ENCODE assay signal across 8 cellular contexts in the genomic region with DNA sequence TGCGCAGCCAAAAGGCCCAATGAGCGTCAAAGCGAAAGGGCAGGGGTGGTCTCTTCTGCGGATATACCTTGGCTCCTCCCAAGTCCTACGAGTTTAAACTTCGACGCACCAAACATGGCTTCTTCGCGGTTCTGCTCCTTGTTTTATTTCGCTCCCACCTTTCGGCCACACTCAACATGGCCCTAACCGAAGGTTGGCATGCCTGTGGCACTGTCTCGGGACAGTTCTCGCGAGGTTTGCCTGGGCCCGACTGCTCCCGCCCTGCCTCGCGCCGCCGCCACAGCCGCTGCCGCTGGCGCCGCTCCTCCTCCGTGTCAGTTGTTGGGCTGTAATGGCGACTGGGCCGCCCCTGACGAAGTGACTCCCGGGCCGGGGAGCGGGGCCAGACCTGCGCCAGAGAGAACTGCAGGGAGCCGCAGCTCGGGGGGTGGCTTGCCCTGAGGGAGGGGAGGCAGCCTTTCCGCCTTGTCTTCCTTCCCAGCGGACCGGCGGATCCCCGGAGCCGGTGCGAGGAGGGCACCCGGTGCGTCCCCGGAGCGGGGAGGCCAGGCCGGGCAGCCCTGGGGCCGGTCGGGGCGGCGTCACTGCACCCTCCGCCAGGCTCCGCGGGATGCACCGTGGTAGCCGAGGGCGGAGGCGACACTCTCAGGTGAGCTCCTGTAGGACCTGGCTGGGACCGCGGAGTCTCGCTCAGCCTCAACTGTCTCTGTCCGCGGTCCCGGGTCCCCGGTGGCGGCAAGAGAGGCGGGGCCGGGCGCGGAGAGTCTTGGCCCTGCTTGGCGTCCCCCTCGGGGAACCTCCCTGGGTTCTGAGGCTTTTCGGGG. TPM values are rescaled to one million over a fixed set of nuclear protein-coding genes. Genes with fewer than 3 reads are reported as not detected.
DNase-seq lines count a peak whose midpoint lies in the region; ATAC-seq and TF ChIP-seq lines count a peak whose summit lies in the region.

A gene with protein sequence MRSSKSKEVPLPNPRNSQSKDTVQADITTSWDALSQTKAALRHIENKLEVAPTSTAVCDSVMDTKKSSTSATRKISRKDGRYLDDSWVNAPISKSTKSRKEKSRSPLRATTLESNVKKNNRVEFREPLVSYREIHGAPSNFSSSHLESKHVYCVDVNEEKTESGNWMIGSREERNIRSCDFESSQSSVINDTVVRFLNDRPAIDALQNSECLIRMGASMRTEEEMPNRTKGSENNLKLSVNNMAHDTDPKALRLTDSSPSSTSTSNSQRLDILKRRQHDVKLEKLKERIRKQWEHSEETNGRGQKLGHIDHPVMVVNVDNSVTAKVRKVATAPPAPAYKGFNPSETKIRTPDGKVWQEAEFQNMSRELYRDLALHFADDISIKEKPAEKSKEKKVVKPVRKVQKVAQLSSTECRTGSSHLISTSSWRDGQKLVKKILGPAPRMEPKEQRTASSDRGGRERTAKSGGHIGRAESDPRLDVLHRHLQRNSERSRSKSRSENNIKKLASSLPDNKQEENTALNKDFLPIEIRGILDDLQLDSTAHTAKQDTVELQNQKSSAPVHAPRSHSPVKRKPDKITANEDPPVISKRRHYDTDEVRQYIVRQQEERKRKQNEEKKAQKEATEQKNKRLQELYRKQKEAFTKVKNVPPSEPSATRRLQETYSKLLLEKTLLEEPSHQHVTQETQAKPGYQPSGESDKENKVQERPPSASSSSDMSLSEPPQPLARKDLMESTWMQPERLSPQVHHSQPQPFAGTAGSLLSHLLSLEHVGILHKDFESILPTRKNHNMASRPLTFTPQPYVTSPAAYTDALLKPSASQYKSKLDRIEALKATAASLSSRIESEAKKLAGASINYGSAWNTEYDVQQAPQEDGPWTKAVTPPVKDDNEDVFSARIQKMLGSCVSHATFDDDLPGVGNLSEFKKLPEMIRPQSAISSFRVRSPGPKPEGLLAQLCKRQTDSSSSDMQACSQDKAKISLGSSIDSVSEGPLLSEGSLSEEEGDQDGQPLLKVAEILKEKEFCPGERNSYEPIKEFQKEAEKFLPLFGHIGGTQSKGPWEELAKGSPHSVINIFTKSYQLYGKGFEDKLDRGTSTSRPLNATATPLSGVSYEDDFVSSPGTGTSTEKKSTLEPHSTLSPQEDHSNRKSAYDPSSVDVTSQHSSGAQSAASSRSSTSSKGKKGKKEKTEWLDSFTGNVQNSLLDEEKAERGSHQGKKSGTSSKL (N-terminal part only) (plus strand): TSS at position 317 of the 824 bp plus-strand sequence. CDS start 31,372 bp downstream, outside the sequence.

- peak within 1 kb of the TSS; percentile 94 for H3K27ac Mint-ChIP-seq in activated T-cell treated with anti-CD3 and anti-CD28 coated beads, Interleukin-2, amount 50 U/mL, for 24 hours

- DNase-seq in DMS153 treated with DMSO at 0.1 percent for 48 hours (lab: John Stamatoyannopoulos, UW; ENCODE audit: unreplicated experiment), result peak; percentile 99
- peak; percentile 99 for DNase-seq in KBM-7
- DNase-seq in activated T-cell treated with anti-CD3 and anti-CD28 coated beads, Interleukin-2, amount 50 U/mL, for 24 hours, result peak; percentile 96
- DNase-seq in epithelial cell of proximal tubule (ENCODE audit: low read depth), result peak; percentile 94
- DNase-seq in mucosa of gallbladder (ENCODE audit: low spot score), result peak; percentile 99
- DNase-seq in stimulated activated CD8-positive, alpha-beta memory T cell treated with anti-CD3 and anti-CD28 coated beads, Interleukin-4, amount 100 ng/mL, for 4 hours (ENCODE audit: low read depth in 2 of 2, low spot score in 1 of 2), result peak; percentile 88 to 94

- peak; percentile 92 for ATAC-seq in GM21717 (IDR thresholded peaks at IDR 0.05; ENCODE audit: unreplicated experiment)

- H3K36me3 Mint-ChIP-seq in activated T-cell treated with anti-CD3 and anti-CD28 coated beads, Interleukin-2, amount 50 U/mL, for 24 hours (ENCODE audit: low read depth), result peaks cover 9% of the 10 kb centered on the region

- in situ Hi-C loops in KBM-7 (cut with MboI; ENCODE audit: low pct_unique_long_range_greater_than_20kb, low sequenced_read_pairs), result no loop called here

- H3K9me3 Mint-ChIP-seq in activated T-cell treated with anti-CD3 and anti-CD28 coated beads, Interleukin-2, amount 50 U/mL, for 24 hours, result no peaks in the 10 kb centered on the region

- peaks cover 61% of the 10 kb centered on the region for H3K4me1 Mint-ChIP-seq in activated T-cell treated with anti-CD3 and anti-CD28 coated beads, Interleukin-2, amount 50 U/mL, for 24 hours (ENCODE audit: low read depth)

- H3K27me3 Mint-ChIP-seq in activated T-cell treated with anti-CD3 and anti-CD28 coated beads, Interleukin-2, amount 50 U/mL, for 24 hours, result no peaks in the 10 kb centered on the region

- TF ChIP-seq CTCF in epithelial cell of proximal tubule (conservative IDR thresholded peaks at IDR 0.05; ENCODE audit: low read depth, low read length), result no peak

- H3K4me3 Mint-ChIP-seq in activated T-cell treated with anti-CD3 and anti-CD28 coated beads, Interleukin-2, amount 50 U/mL, for 24 hours, result peak within 1 kb of the TSS; percentile 91

- H3K4me3 ChIP-seq in epithelial cell of proximal tubule (ENCODE audit: low read depth, low read length), result peak within 1 kb of the TSS; percentile 94

TF ChIP-seq in PFSK-1, 5 proteins besides CTCF, POLR2A, EP300 and RAD21:
- TF ChIP-seq POLR2AphosphoS5 (IDR thresholded peaks at IDR 0.05; ENCODE audit: low read depth, low read length) (peak; percentile 93), SIN3A (IDR thresholded peaks at IDR 0.05; ENCODE audit: borderline replicate concordance, insufficient read depth, low read length) (peak; percentile 73; the same call in 1 of the 2 replicates), TAF1 (IDR thresholded peaks at IDR 0.05; ENCODE audit: borderline replicate concordance, insufficient read depth, low read length) (peak; percentile 96), FOXP2 (optimal IDR thresholded peaks at IDR 0.05; ENCODE audit: borderline replicate concordance, extremely low read depth, extremely low read length, insufficient read depth) (peak; percentile 79)
- TF ChIP-seq, protein P1, sequence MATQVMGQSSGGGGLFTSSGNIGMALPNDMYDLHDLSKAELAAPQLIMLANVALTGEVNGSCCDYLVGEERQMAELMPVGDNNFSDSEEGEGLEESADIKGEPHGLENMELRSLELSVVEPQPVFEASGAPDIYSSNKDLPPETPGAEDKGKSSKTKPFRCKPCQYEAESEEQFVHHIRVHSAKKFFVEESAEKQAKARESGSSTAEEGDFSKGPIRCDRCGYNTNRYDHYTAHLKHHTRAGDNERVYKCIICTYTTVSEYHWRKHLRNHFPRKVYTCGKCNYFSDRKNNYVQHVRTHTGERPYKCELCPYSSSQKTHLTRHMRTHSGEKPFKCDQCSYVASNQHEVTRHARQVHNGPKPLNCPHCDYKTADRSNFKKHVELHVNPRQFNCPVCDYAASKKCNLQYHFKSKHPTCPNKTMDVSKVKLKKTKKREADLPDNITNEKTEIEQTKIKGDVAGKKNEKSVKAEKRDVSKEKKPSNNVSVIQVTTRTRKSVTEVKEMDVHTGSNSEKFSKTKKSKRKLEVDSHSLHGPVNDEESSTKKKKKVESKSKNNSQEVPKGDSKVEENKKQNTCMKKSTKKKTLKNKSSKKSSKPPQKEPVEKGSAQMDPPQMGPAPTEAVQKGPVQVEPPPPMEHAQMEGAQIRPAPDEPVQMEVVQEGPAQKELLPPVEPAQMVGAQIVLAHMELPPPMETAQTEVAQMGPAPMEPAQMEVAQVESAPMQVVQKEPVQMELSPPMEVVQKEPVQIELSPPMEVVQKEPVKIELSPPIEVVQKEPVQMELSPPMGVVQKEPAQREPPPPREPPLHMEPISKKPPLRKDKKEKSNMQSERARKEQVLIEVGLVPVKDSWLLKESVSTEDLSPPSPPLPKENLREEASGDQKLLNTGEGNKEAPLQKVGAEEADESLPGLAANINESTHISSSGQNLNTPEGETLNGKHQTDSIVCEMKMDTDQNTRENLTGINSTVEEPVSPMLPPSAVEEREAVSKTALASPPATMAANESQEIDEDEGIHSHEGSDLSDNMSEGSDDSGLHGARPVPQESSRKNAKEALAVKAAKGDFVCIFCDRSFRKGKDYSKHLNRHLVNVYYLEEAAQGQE (IDR thresholded peaks at IDR 0.05; ENCODE audit: insufficient read depth in 1 of 2, low read depth in 2 of 2, low read length in 2 of 2), result peak; percentile 40 to 49

RNA-seq across cellular contexts. Expression of the gene that starts here (rescaled TPM):
- polyA plus RNA-seq in PFSK-1 (2012; ENCODE audit: insufficient read length, low read depth), result 6.2 TPM
- 15.8 and 26.4 TPM in 2 replicates for total RNA-seq in epithelial cell of proximal tubule
- 48.4 TPM for total RNA-seq in mucosa of gallbladder

Comparison
In these comparisons a context has a peak if more than half of its experiments do, and no peak if none do; other contexts are left out.
1. Peak in every context shown above with its lines: DNase-seq, ATAC-seq and H3K4me3 ChIP-seq.